In the genomic region with DNA sequence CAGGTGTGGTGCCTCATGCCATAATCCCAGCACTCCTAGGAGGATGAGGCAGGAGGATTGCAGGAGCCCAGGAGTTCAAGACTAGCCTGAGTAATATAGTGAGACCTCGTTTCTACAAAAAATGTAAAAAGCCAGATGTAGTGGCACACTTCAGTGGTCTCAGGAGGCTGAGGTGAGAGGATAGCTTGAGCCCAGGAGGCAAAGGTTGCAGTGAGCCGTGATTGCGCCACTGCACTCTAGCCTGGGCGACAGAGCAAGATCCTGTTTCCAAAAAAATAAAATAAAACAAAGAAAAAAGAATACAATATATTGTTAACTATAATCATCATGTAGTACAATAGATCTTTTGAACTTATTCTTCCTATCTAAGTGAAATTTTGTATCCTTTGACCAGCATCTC, we compare ENCODE assay signal across 1 cellular context.
TF ChIP-seq lines count a peak whose summit lies in the region.

No MANE protein-coding gene starts in this region.

TF ChIP-seq in A549, 52 proteins besides CTCF, POLR2A, EP300 and RAD21 (continued from another document):
- no peak for TF ChIP-seq NPAS2 (CRISPR knock-in tag; IDR thresholded peaks at IDR 0.05; ENCODE audit: borderline replicate concordance)
